ENCODE assay signal across 18 cellular contexts in genomic region chr16:23895052-23895451, GRCh38. TPM values are rescaled to one million over a fixed set of nuclear protein-coding genes. Genes with fewer than 3 reads are reported as not detected.
A peak's percentile ranks its signal among the peaks of the same experiment; 100 is the strongest.
DNase-seq lines count a peak whose midpoint lies in the region; ATAC-seq and TF ChIP-seq lines count a peak whose summit lies in the region.
"Had no signal": no experiment of that assay in that cellular context is flagged by ENCODE, and none has a peak within 500 bp of the region (broad histone marks: within the 10 kb centered on the region; RNA-seq: fewer than 3 reads in every experiment).

No MANE protein-coding gene starts in this region.

- H3K9me3 ChIP-seq in A673 (ENCODE audit: low read depth, low read length, poor library complexity, severe bottlenecking): peaks cover 5% of the 10 kb centered on the region
- no peaks in the 10 kb centered on the region for H3K9me3 ChIP-seq in CD8-positive, alpha-beta memory T cell (ENCODE audit: low read length)
- H3K9me3 ChIP-seq in OCI-LY3 (ENCODE audit: insufficient read depth, low read length): no peaks in the 10 kb centered on the region
- H3K9me3 ChIP-seq: Peyer's patch, SK-N-SH had no signal

- no TSS peak for BruUV-seq in A673 (replicated peaks; lab: Mats Ljungman, UMichigan)

- intact Hi-C loops in A673 (cut with micrococcal nuclease; ENCODE audit: unreplicated experiment): no loop called here

- no peak for ATAC-seq in central memory CD8-positive, alpha-beta T cell (replicated peaks; ENCODE audit: extremely low read depth, poor library complexity, severe bottlenecking)
- no peak for ATAC-seq in HG03439 (IDR thresholded peaks at IDR 0.05; ENCODE audit: unreplicated experiment)
- ATAC-seq: GM23338, HCT116, Right ventricle myocardium inferior had no signal

- peak overlapping the region in 7 of 8 donors; percentile 14 to 89 (median 66) for H3K27ac Mint-ChIP-seq in CD8-positive, alpha-beta memory T cell
- H3K27ac Mint-ChIP-seq in central memory CD8-positive, alpha-beta T cell (ENCODE audit: low read depth): peak overlapping the region; percentile 72
- H3K27ac Mint-ChIP-seq: GM23338 had no signal

- peaks cover 0 to 21% (median 10%) of the 10 kb centered on the region in 3 donors for H3K36me3 Mint-ChIP-seq in CD8-positive, alpha-beta memory T cell
- peaks cover 6% of the 10 kb centered on the region for H3K36me3 Mint-ChIP-seq in central memory CD8-positive, alpha-beta T cell (ENCODE audit: insufficient read depth)

- H3K4me1 Mint-ChIP-seq in CD8-positive, alpha-beta memory T cell: peaks cover 60 to 94% (median 74%) of the 10 kb centered on the region in 3 donors
- H3K4me1 Mint-ChIP-seq in central memory CD8-positive, alpha-beta T cell: peaks cover 70% of the 10 kb centered on the region
- H3K4me1 Mint-ChIP-seq: GM23338 had no signal

- H3K4me1 ChIP-seq in A673 (ENCODE audit: insufficient read depth, low read length, poor library complexity, severe bottlenecking): peaks cover 54% of the 10 kb centered on the region
- H3K4me1 ChIP-seq in CD8-positive, alpha-beta memory T cell (ENCODE audit: insufficient read depth, low read length): peaks cover 11% of the 10 kb centered on the region
- H3K4me1 ChIP-seq in OCI-LY3 (ENCODE audit: low read length): peaks cover 17% of the 10 kb centered on the region

- CTCF ChIA-PET in A673 (lab: Charles Lee): no interaction called here
- CTCF ChIA-PET in CD8-positive, alpha-beta memory T cell (lab: Charles Lee): interaction anchor here (2.1 kb wide), 1 partner anchor 116 kb away, joined by 7 read pairs; no protein-coding TSS in a partner anchor

- H3K9me3 Mint-ChIP-seq in CD8-positive, alpha-beta memory T cell: no peaks in the 10 kb centered on the region
- no peaks in the 10 kb centered on the region for H3K9me3 Mint-ChIP-seq in central memory CD8-positive, alpha-beta T cell
- H3K9me3 Mint-ChIP-seq: GM23338 had no signal

- DNase-seq in A673 (ENCODE audit: low spot score) (no peak), T1000 (lab: John Stamatoyannopoulos, UW) (no peak), NCI-H128 (lab: John Stamatoyannopoulos, UW; ENCODE audit: unreplicated experiment) (no peak), NCI-H69 (lab: John Stamatoyannopoulos, UW) (no peak)
- DNase-seq in CD8-positive, alpha-beta memory T cell: no peak
- DNase-seq in central memory CD8-positive, alpha-beta T cell (ENCODE audit: low spot score in 2 of 2): no peak
- DNase-seq: NCI-H1436 treated with DMSO at 0.1 percent for 48 hours, NCI-H2081 treated with DMSO at 0.1 percent for 48 hours, NCI-H510A treated with DMSO at 0.1 percent for 48 hours, Peyer's patch, SK-N-SH had no signal

- POLR2A ChIA-PET in A673 (lab: Charles Lee; ENCODE audit: low non-redundant PET): no interaction called here
- POLR2A ChIA-PET in CD8-positive, alpha-beta memory T cell (lab: Charles Lee): no interaction called here

- H3K79me2 ChIP-seq in OCI-LY3 (ENCODE audit: low read length): no peaks in the 10 kb centered on the region

- H3K4me3 ChIP-seq in A673 (ENCODE audit: low read depth, low read length, poor library complexity, severe bottlenecking): no peak overlapping the region
- no peak overlapping the region for H3K4me3 ChIP-seq in CD8-positive, alpha-beta memory T cell (ENCODE audit: low read length)
- H3K4me3 ChIP-seq in OCI-LY3 (ENCODE audit: low read length): peak overlapping the region; percentile 5; the same call in 1 of the 2 replicates
- H3K4me3 ChIP-seq: GM23338, Peyer's patch had no signal

- TF ChIP-seq CTCF in A673 (conservative IDR thresholded peaks at IDR 0.05; ENCODE audit: low read depth, low read length) (no peak), OCI-LY3 (IDR thresholded peaks at IDR 0.05; ENCODE audit: low read depth, low read length) (no peak)

- no peak overlapping the region for H3K4me3 Mint-ChIP-seq in CD8-positive, alpha-beta memory T cell
- no peak overlapping the region for H3K4me3 Mint-ChIP-seq in central memory CD8-positive, alpha-beta T cell
- H3K4me3 Mint-ChIP-seq: CD14-positive monocyte, GM23338 had no signal

- H3K27me3 Mint-ChIP-seq in CD8-positive, alpha-beta memory T cell: no peaks in the 10 kb centered on the region
- H3K27me3 Mint-ChIP-seq in central memory CD8-positive, alpha-beta T cell: no peaks in the 10 kb centered on the region

- H4K20me1 ChIP-seq in OCI-LY3 (ENCODE audit: insufficient read depth, low read length): no peaks in the 10 kb centered on the region

- no peaks in the 10 kb centered on the region for H3K27me3 ChIP-seq in A673 (replicated peaks; ENCODE audit: insufficient read depth, low read depth, low read length, poor library complexity)
- no peaks in the 10 kb centered on the region for H3K27me3 ChIP-seq in CD8-positive, alpha-beta memory T cell (ENCODE audit: insufficient read depth, low read length, poor library complexity, severe bottlenecking)
- peaks cover 6% of the 10 kb centered on the region for H3K27me3 ChIP-seq in OCI-LY3 (ENCODE audit: low read depth, low read length)
- H3K27me3 ChIP-seq: Peyer's patch had no signal

- peak overlapping the region; percentile 48 for H3K27ac ChIP-seq in A673 (ENCODE audit: low read depth, low read length, poor library complexity, severe bottlenecking)
- H3K27ac ChIP-seq in CD8-positive, alpha-beta memory T cell (ENCODE audit: low read depth, low read length): no peak overlapping the region
- no peak overlapping the region for H3K27ac ChIP-seq in OCI-LY3 (ENCODE audit: low read length)
- H3K27ac ChIP-seq: Peyer's patch had no signal

- H3K4me2 ChIP-seq in OCI-LY3 (ENCODE audit: low read length): peak overlapping the region; percentile 53
- H3K4me2 ChIP-seq: GM23338, SK-N-SH had no signal

- H3K36me3 ChIP-seq in A673 (ENCODE audit: insufficient read depth, low read length, poor library complexity, severe bottlenecking): peaks cover 16% of the 10 kb centered on the region
- no peaks in the 10 kb centered on the region for H3K36me3 ChIP-seq in CD8-positive, alpha-beta memory T cell (ENCODE audit: insufficient read depth, low read length)
- no peaks in the 10 kb centered on the region for H3K36me3 ChIP-seq in OCI-LY3 (replicated peaks; ENCODE audit: low read depth, low read length)
- H3K36me3 ChIP-seq: Peyer's patch had no signal

- no peak overlapping the region for H2AFZ ChIP-seq in OCI-LY3 (ENCODE audit: low read depth, low read length)
- H2AFZ ChIP-seq: GM23338 had no signal

- no peak overlapping the region for H3K9ac ChIP-seq in OCI-LY3 (ENCODE audit: low read length)
- H3K9ac ChIP-seq: SK-N-SH had no signal

RNA-seq across cellular contexts. Expression of gene PRKCB, which starts 59.3 kb away (rescaled TPM):
- 158 and 171 TPM in 2 replicates for total RNA-seq in A673 (2021)
- total RNA-seq in CD8-positive, alpha-beta memory T cell: 10 to 100 TPM; 96.5 to 98.2 TPM
- 136 TPM for polyA plus RNA-seq in CD8-positive, alpha-beta memory T cell
- total RNA-seq: G401 had no signal
